Comparison of ENCODE assay signal across 1 cellular context in genomic region chr6:169827372-169827771, GRCh38.
TF ChIP-seq lines count a peak whose summit lies in the region.

No MANE protein-coding gene starts in this region.

TF ChIP-seq in GM23338, 12 proteins besides CTCF, POLR2A, EP300 and RAD21 (continued from another document):
- TF ChIP-seq, protein P1, sequence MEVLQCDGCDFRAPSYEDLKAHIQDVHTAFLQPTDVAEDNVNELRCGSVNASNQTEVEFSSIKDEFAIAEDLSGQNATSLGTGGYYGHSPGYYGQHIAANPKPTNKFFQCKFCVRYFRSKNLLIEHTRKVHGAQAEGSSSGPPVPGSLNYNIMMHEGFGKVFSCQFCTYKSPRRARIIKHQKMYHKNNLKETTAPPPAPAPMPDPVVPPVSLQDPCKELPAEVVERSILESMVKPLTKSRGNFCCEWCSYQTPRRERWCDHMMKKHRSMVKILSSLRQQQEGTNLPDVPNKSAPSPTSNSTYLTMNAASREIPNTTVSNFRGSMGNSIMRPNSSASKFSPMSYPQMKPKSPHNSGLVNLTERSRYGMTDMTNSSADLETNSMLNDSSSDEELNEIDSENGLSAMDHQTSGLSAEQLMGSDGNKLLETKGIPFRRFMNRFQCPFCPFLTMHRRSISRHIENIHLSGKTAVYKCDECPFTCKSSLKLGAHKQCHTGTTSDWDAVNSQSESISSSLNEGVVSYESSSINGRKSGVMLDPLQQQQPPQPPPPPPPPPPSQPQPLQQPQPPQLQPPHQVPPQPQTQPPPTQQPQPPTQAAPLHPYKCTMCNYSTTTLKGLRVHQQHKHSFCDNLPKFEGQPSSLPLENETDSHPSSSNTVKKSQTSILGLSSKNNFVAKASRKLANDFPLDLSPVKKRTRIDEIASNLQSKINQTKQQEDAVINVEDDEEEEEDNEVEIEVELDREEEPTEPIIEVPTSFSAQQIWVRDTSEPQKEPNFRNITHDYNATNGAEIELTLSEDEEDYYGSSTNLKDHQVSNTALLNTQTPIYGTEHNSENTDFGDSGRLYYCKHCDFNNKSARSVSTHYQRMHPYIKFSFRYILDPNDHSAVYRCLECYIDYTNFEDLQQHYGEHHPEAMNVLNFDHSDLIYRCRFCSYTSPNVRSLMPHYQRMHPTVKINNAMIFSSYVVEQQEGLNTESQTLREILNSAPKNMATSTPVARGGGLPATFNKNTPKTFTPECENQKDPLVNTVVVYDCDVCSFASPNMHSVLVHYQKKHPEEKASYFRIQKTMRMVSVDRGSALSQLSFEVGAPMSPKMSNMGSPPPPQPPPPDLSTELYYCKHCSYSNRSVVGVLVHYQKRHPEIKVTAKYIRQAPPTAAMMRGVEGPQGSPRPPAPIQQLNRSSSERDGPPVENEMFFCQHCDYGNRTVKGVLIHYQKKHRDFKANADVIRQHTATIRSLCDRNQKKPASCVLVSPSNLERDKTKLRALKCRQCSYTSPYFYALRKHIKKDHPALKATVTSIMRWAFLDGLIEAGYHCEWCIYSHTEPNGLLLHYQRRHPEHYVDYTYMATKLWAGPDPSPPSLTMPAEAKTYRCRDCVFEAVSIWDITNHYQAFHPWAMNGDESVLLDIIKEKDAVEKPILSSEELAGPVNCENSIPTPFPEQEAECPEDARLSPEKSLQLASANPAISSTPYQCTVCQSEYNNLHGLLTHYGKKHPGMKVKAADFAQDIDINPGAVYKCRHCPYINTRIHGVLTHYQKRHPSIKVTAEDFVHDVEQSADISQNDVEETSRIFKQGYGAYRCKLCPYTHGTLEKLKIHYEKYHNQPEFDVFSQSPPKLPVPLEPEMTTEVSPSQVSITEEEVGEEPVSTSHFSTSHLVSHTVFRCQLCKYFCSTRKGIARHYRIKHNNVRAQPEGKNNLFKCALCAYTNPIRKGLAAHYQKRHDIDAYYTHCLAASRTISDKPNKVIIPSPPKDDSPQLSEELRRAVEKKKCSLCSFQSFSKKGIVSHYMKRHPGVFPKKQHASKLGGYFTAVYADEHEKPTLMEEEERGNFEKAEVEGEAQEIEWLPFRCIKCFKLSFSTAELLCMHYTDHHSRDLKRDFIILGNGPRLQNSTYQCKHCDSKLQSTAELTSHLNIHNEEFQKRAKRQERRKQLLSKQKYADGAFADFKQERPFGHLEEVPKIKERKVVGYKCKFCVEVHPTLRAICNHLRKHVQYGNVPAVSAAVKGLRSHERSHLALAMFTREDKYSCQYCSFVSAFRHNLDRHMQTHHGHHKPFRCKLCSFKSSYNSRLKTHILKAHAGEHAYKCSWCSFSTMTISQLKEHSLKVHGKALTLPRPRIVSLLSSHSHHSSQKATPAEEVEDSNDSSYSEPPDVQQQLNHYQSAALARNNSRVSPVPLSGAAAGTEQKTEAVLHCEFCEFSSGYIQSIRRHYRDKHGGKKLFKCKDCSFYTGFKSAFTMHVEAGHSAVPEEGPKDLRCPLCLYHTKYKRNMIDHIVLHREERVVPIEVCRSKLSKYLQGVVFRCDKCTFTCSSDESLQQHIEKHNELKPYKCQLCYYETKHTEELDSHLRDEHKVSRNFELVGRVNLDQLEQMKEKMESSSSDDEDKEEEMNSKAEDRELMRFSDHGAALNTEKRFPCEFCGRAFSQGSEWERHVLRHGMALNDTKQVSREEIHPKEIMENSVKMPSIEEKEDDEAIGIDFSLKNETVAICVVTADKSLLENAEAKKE (CRISPR knock-in tag; IDR thresholded peaks at IDR 0.05): no peak
- no peak for TF ChIP-seq STAT1 (IDR thresholded peaks at IDR 0.05; ENCODE audit: unreplicated experiment)
- TF ChIP-seq CREB1 (CRISPR knock-in tag; IDR thresholded peaks at IDR 0.05; ENCODE audit: low read depth): no peak
- no peak for TF ChIP-seq ZNF114 (CRISPR knock-in tag; IDR thresholded peaks at IDR 0.05)
